ENCODE assay signal across 17 cellular contexts in the genomic region with DNA sequence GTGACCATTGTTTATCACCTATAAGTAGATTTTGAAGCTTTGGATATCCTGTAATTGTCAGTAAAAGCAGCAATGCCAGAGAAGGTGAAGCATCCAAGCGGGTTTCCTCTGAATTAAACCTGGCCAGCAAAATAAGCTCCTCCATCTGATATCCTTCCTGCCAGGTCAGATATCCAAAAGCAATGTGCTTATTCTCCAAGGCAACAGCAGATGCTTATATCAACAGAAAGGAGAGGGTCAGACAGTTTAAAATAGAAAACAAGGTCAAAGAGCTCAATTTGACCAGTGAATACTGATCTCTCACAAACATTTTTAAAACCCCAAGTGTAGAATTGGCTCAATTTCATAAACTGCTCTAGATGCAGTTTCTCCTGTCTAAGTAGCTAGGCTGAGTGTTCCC.
DNase-seq lines count a peak whose midpoint lies in the region; ATAC-seq and FAIRE-seq lines count a peak whose summit lies in the region.
"Had no signal": no experiment of that assay in that cellular context is flagged by ENCODE, and none has a peak within 500 bp of the region (broad histone marks: within the 10 kb centered on the region; RNA-seq: fewer than 3 reads in every experiment).

No MANE protein-coding gene starts in this region.

- intact Hi-C loops in sciatic nerve (cut with DNase I) = no loop called here

- peak; percentile 45 for ATAC-seq in sciatic nerve
- ATAC-seq: GM12878, HCT116, HepG2 had no signal

- DNase-seq in NCI-H1092 treated with DMSO at 0.1 percent for 48 hours (lab: John Stamatoyannopoulos, UW) (peak; percentile 9), NCI-H1092 (lab: John Stamatoyannopoulos, UW) (no peak), NCI-H82 treated with DMSO at 0.1 percent for 48 hours (lab: John Stamatoyannopoulos, UW; ENCODE audit: unreplicated experiment) (peak; percentile 24), sciatic nerve (ENCODE audit: low spot score) (no peak), AG20443 (ENCODE audit: low spot score) (no peak), NCI-H1436 treated with DMSO at 0.1 percent for 48 hours (lab: John Stamatoyannopoulos, UW) (no peak)
- DNase-seq: 8988T; CD4-positive, CD25-positive, alpha-beta regulatory T cell; DMS79; GM23248 had no signal

- FAIRE-seq in endometrium (lab: Jason Lieb, UNC) = peak; percentile 26
- FAIRE-seq: GM12878, GM18507, H54, HepG2, HTR-8/SVneo had no signal

Comparison
In these comparisons a context has a peak if more than half of its experiments do, and no peak if none do; other contexts are left out.
1. DNase-seq: peak in NCI-H1092 treated with DMSO at 0.1 percent for 48 hours (single experiment) and NCI-H82 treated with DMSO at 0.1 percent for 48 hours (single experiment); none in NCI-H1092 (single experiment), sciatic nerve (single experiment), AG20443 (single experiment) and NCI-H1436 treated with DMSO at 0.1 percent for 48 hours (single experiment).